15 cellular contexts compared by ENCODE assay signal in genomic region chr3:123323781-123324180, GRCh38.
A peak's percentile ranks its signal among the peaks of the same experiment; 100 is the strongest.
DNase-seq lines count a peak whose midpoint lies in the region; ATAC-seq, FAIRE-seq and TF ChIP-seq lines count a peak whose summit lies in the region.
"Had no signal": no experiment of that assay in that cellular context is flagged by ENCODE, and none has a peak within 500 bp of the region (broad histone marks: within the 10 kb centered on the region; RNA-seq: fewer than 3 reads in every experiment).

No MANE protein-coding gene starts in this region.

- intact Hi-C loops in kidney (cut with DNase I), result loop anchor here (10.0 kb wide), 1 partner anchor 231 kb away; no protein-coding TSS in a partner anchor
- intact Hi-C loops in adrenal gland (cut with DNase I), result loop anchor here in 1 of 2 donors (10.0 kb wide), 1 partner anchor 231 kb away; no protein-coding TSS in a partner anchor

- peaks cover 10 to 28% (median 22%) of the 10 kb centered on the region in 11 experiments; a peak in 13 of 22 replicates for H3K27me3 ChIP-seq in BLaER1 treated with 17β-estradiol and CSF1 and Interleukin-3, amounts not matched to agents 10 nM and 100 nM
- no peaks in the 10 kb centered on the region for H3K27me3 ChIP-seq in thoracic aorta (replicated peaks; ENCODE audit: insufficient read depth)
- H3K27me3 ChIP-seq in adrenal gland, result peaks cover 3% of the 10 kb centered on the region
- H3K27me3 ChIP-seq: BE2C had no signal

- TF ChIP-seq POLR2A in adrenal gland (IDR thresholded peaks at IDR 0.05), result no peak

- no peak for FAIRE-seq in kidney (lab: Jason Lieb, UNC)
- FAIRE-seq: G401.6, GM12891, H1 had no signal

- no peaks in the 10 kb centered on the region for H3K36me3 ChIP-seq in BLaER1 treated with 17β-estradiol and CSF1 and Interleukin-3, amounts not matched to agents 10 nM and 100 nM
- H3K36me3 ChIP-seq in kidney (ENCODE audit: control insufficient read depth in 1 of 2, insufficient read depth in 2 of 2, low read length in 2 of 2) (peaks cover 0 to 6% of the 10 kb centered on the region in 2 donors), thoracic aorta (peaks cover 36% of the 10 kb centered on the region), adrenal gland (replicated peaks in 1 of 2) (no peaks in the 10 kb centered on the region)
- H3K36me3 ChIP-seq: BE2C had no signal

- no peak overlapping the region for H3K9ac ChIP-seq in BLaER1 treated with 17β-estradiol and CSF1 and Interleukin-3, amounts not matched to agents 10 nM and 100 nM
- H3K9ac ChIP-seq in kidney (ENCODE audit: low read length in 2 of 2), result no peak overlapping the region

- no peak for ATAC-seq in thoracic aorta (ENCODE audit: insufficient number of reproducible peaks, low FRiP score, low read depth)
- ATAC-seq: CD8-positive, alpha-beta T cell had no signal

- peak overlapping the region in 9 of 11 experiments; percentile 29 to 91 (median 77); a peak in 15 of 22 replicates for H3K4me2 ChIP-seq in BLaER1 treated with 17β-estradiol and CSF1 and Interleukin-3, amounts not matched to agents 10 nM and 100 nM

- H3K27ac ChIP-seq in BLaER1 treated with 17β-estradiol and CSF1 and Interleukin-3, amounts not matched to agents 10 nM and 100 nM, result no peak overlapping the region
- peak overlapping the region; percentile 39 for H3K27ac ChIP-seq in caudate nucleus (ENCODE audit: low read depth, low read length)
- H3K27ac ChIP-seq in kidney (ENCODE audit: low read depth in 2 of 2, low read length in 2 of 2), result no peak overlapping the region
- peak overlapping the region; percentile 28 to 63 for H3K27ac ChIP-seq in thoracic aorta
- H3K27ac ChIP-seq in adrenal gland, result no peak overlapping the region

- peaks cover 0 to 95% (median 76%) of the 10 kb centered on the region in 10 experiments; a peak in 18 of 20 replicates for H3K4me1 ChIP-seq in BLaER1 treated with 17β-estradiol and CSF1 and Interleukin-3, amounts not matched to agents 10 nM and 100 nM
- H3K4me1 ChIP-seq in kidney (ENCODE audit: control insufficient read depth in 1 of 2, insufficient read depth in 1 of 2, low read depth in 1 of 2, low read length in 2 of 2), result no peaks in the 10 kb centered on the region
- H3K4me1 ChIP-seq in thoracic aorta (ENCODE audit: control insufficient read depth in 1 of 2, low read depth in 2 of 2), result peaks cover 0 to 40% of the 10 kb centered on the region in 2 donors
- no peaks in the 10 kb centered on the region for H3K4me1 ChIP-seq in adrenal gland (replicated peaks in 1 of 2)
- H3K4me1 ChIP-seq: BE2C had no signal

- H3K9me3 ChIP-seq in BLaER1 treated with 17β-estradiol and CSF1 and Interleukin-3, amounts not matched to agents 10 nM and 100 nM (replicated peaks in 1 of 11), result no peaks in the 10 kb centered on the region
- H3K9me3 ChIP-seq in kidney (ENCODE audit: control insufficient read depth in 1 of 2, low read length in 2 of 2) (no peaks in the 10 kb centered on the region), thoracic aorta (no peaks in the 10 kb centered on the region), adrenal gland (replicated peaks in 1 of 3) (no peaks in the 10 kb centered on the region)
- H3K9me3 ChIP-seq: BE2C had no signal

- DNase-seq in caudate nucleus (lab: John Stamatoyannopoulos, UW), result no peak
- DNase-seq in kidney, result peak; percentile 46
- DNase-seq in thoracic aorta (ENCODE audit: low spot score), result no peak
- DNase-seq in NCI-H226, result no peak
- no peak for DNase-seq in adrenal gland
- no peak for DNase-seq in Ammon's horn (ENCODE audit: low spot score)
- DNase-seq: BE2C; Calu3; CD8-positive, alpha-beta T cell; H9; KG1 had no signal

- no peak overlapping the region for H3K4me3 ChIP-seq in BLaER1 treated with 17β-estradiol and CSF1 and Interleukin-3, amounts not matched to agents 10 nM and 100 nM
- H3K4me3 ChIP-seq in kidney (ENCODE audit: low read length in 2 of 2) (no peak overlapping the region), thoracic aorta (no peak overlapping the region), adrenal gland (no peak overlapping the region)

- 58 to 100% (median 84%) methylated on average over 1 of the region's 1 CpG for WGBS in adrenal gland, 4 donors

- H4K20me1 ChIP-seq in BLaER1 treated with 17β-estradiol and CSF1 and Interleukin-3, amounts not matched to agents 10 nM and 100 nM, result peaks cover 0 to 26% (median 0%) of the 10 kb centered on the region in 11 experiments; a peak in 6 of 22 replicates

- TF ChIP-seq CTCF in kidney (IDR thresholded peaks at IDR 0.05; ENCODE audit: borderline replicate concordance, extremely low read depth, insufficient read depth), result no peak
- TF ChIP-seq CTCF in thoracic aorta (IDR thresholded peaks at IDR 0.05), result no peak
- TF ChIP-seq CTCF in adrenal gland (IDR thresholded peaks at IDR 0.05), result no peak

Comparison
In these comparisons a context has a peak if more than half of its experiments do, and no peak if none do; other contexts are left out.
1. H3K27ac ChIP-seq: peak in caudate nucleus (single experiment) and thoracic aorta (2 of 2); none in BLaER1 treated with 17β-estradiol and CSF1 and Interleukin-3, amounts not matched to agents 10 nM and 100 nM (0 of 11), kidney (0 of 2) and adrenal gland (0 of 5).